Comparison of ENCODE assay signal across 25 cellular contexts in the genomic region with DNA sequence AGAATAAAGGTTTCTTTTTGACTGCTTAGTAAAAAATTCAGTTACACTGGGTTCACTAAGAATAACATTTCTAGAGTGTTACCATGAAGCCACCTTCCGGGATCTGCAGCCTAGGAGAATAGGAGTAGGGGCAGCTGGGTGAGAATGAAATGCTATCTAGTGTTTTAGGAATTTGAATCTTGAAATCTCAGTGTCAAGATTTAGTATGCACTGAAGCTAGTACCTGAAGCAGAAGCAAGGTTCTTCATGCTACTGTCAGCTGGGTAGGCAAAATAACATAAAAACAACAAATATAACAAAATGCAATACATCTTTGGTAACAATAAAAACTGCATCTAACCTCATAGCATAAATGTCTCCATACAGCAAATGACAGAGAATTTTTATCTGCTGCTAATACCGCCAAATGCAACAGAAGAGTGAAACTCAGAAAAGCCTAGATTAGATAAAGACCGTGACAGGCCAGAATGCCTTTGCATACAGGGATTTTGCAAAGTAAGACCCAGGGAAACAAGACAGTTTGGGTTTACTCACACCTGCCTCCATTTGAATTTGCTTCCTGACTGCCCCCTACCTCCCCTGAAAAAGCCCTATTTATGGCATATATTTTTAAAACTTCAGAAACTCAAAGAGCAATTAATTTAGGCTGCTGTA. TPM values are rescaled to one million over a fixed set of nuclear protein-coding genes. Genes with fewer than 3 reads are reported as not detected.
A peak's percentile ranks its signal among the peaks of the same experiment; 100 is the strongest.
DNase-seq lines count a peak whose midpoint lies in the region; ATAC-seq and TF ChIP-seq lines count a peak whose summit lies in the region.
"Had no signal": no experiment of that assay in that cellular context is flagged by ENCODE, and none has a peak within 500 bp of the region (broad histone marks: within the 10 kb centered on the region; RNA-seq: fewer than 3 reads in every experiment).

No MANE protein-coding gene starts in this region.

- TF ChIP-seq CTCF in OCI-LY1 (IDR thresholded peaks at IDR 0.05; ENCODE audit: low read length) (no peak; the same call in 1 of the 2 replicates), gastroesophageal sphincter (IDR thresholded peaks at IDR 0.05) (no peak)

- H3K36me3 ChIP-seq in OCI-LY1 (ENCODE audit: insufficient read depth, low read length) (no peaks in the 10 kb centered on the region), mesendoderm (ENCODE audit: control insufficient read depth, insufficient read depth, low read length) (no peaks in the 10 kb centered on the region), gastroesophageal sphincter (no peaks in the 10 kb centered on the region)
- no peaks in the 10 kb centered on the region for H3K36me3 ChIP-seq in naive thymus-derived CD4-positive, alpha-beta T cell (ENCODE audit: control insufficient read depth in 2 of 3, insufficient read depth in 3 of 3, low read length in 3 of 3)
- H3K36me3 ChIP-seq: heart right ventricle, uterus had no signal

- H2BK15ac ChIP-seq in mesendoderm (replicated peaks; ENCODE audit: low read depth) = no peak overlapping the region

- H3K9me2 ChIP-seq in OCI-LY1 (ENCODE audit: low read depth, low read length) = no peaks in the 10 kb centered on the region

- no peak overlapping the region for H2AK5ac ChIP-seq in mesendoderm (ENCODE audit: low read length)

- H4K20me1 ChIP-seq in OCI-LY1 (ENCODE audit: insufficient read depth, low read length) = no peaks in the 10 kb centered on the region

- no peak overlapping the region for H3K56ac ChIP-seq in mesendoderm (ENCODE audit: low read length)

- no peaks in the 10 kb centered on the region for H3K36me3 Mint-ChIP-seq in naive thymus-derived CD4-positive, alpha-beta T cell
- H3K36me3 Mint-ChIP-seq: brain, memory B cell had no signal

- no peaks in the 10 kb centered on the region for H3K9me3 Mint-ChIP-seq in naive thymus-derived CD4-positive, alpha-beta T cell
- H3K9me3 Mint-ChIP-seq: activated CD8-positive, alpha-beta T cell treated with anti-CD3 and anti-CD28 coated beads for 36 hours; activated naive CD8-positive, alpha-beta T cell treated with anti-CD3 and anti-CD28 coated beads, Interleukin-2, amount 50 U/mL, for 24 hours; brain; memory B cell had no signal

- no peaks in the 10 kb centered on the region for H3K79me2 ChIP-seq in OCI-LY1 (ENCODE audit: insufficient read depth, low read length)
- no peaks in the 10 kb centered on the region for H3K79me2 ChIP-seq in mesendoderm (ENCODE audit: control insufficient read depth, insufficient read depth, low read length)

- ATAC-seq in GM18502 (IDR thresholded peaks at IDR 0.05; ENCODE audit: poor library complexity, unreplicated experiment) (peak; percentile 71), HG02623 (IDR thresholded peaks at IDR 0.05; ENCODE audit: unreplicated experiment) (peak; percentile 61), gastroesophageal sphincter (no peak), GM19467 (IDR thresholded peaks at IDR 0.05; ENCODE audit: unreplicated experiment) (no peak), HG03196 (IDR thresholded peaks at IDR 0.05; ENCODE audit: unreplicated experiment) (no peak)
- no peak for ATAC-seq in naive thymus-derived CD4-positive, alpha-beta T cell
- ATAC-seq: activated CD8-positive, alpha-beta T cell treated with anti-CD3 and anti-CD28 coated beads for 36 hours; activated naive CD8-positive, alpha-beta T cell treated with anti-CD3 and anti-CD28 coated beads, Interleukin-2, amount 50 U/mL, for 24 hours; heart right ventricle; left cardiac atrium had no signal

- H3K9me3 ChIP-seq in OCI-LY1 (ENCODE audit: low read length) (no peaks in the 10 kb centered on the region), gastroesophageal sphincter (no peaks in the 10 kb centered on the region)
- H3K9me3 ChIP-seq in naive thymus-derived CD4-positive, alpha-beta T cell (ENCODE audit: control insufficient read depth in 2 of 3, low read length in 3 of 3) = no peaks in the 10 kb centered on the region
- H3K9me3 ChIP-seq: heart right ventricle, uterus had no signal

- peaks cover 6 to 38% (median 15%) of the 10 kb centered on the region in 5 donors for H3K27me3 Mint-ChIP-seq in naive thymus-derived CD4-positive, alpha-beta T cell
- H3K27me3 Mint-ChIP-seq: brain had no signal

- H3F3A ChIP-seq in OCI-LY1 (ENCODE audit: insufficient read depth, low read length) = no peaks in the 10 kb centered on the region

- POLR2A ChIA-PET in naive thymus-derived CD4-positive, alpha-beta T cell (lab: Charles Lee) = interaction anchor here (1.3 kb wide), 1 partner anchor 10 kb away, joined by 3 read pairs; no protein-coding TSS in a partner anchor

- no peak overlapping the region for H3K23ac ChIP-seq in mesendoderm (ENCODE audit: low read length)

- H3K9ac ChIP-seq in OCI-LY1 (ENCODE audit: low read length) (peak overlapping the region; percentile 65), mesendoderm (ENCODE audit: low read length) (no peak overlapping the region)

- intact Hi-C loops in naive thymus-derived CD4-positive, alpha-beta T cell (cut with micrococcal nuclease) = no loop called here

- H2BK5ac ChIP-seq in mesendoderm (ENCODE audit: low read length) = no peak overlapping the region

- peak overlapping the region; percentile 61 for H2BK120ac ChIP-seq in mesendoderm (ENCODE audit: low read depth, low read length)

- H4K8ac ChIP-seq in mesendoderm (ENCODE audit: low read depth, low read length) = no peak overlapping the region

- WGBS in mesendoderm (ENCODE audit: extremely low coverage, insufficient coverage, low lambda C conversion rate) = no CpG with 5 or more reads among the region's 3 CpGs
- WGBS in gastroesophageal sphincter (ENCODE audit: low coverage in 1 of 2), 2 donors = 78 to 93% methylated on average over 2 to 3 of the region's 3 CpGs

- H3K27me3 ChIP-seq in OCI-LY1 (ENCODE audit: insufficient read depth, low read length) = no peaks in the 10 kb centered on the region
- H3K27me3 ChIP-seq in mesendoderm (ENCODE audit: insufficient read depth, low read length, poor library complexity) = no peaks in the 10 kb centered on the region
- H3K27me3 ChIP-seq in gastroesophageal sphincter = no peaks in the 10 kb centered on the region
- H3K27me3 ChIP-seq in naive thymus-derived CD4-positive, alpha-beta T cell (ENCODE audit: control insufficient read depth in 2 of 2, insufficient read depth in 2 of 2, low read length in 2 of 2) = no peaks in the 10 kb centered on the region
- H3K27me3 ChIP-seq: heart right ventricle, uterus had no signal

- H3K27ac Mint-ChIP-seq in naive thymus-derived CD4-positive, alpha-beta T cell = no peak overlapping the region
- H3K27ac Mint-ChIP-seq: activated CD8-positive, alpha-beta T cell treated with anti-CD3 and anti-CD28 coated beads for 36 hours; activated naive CD8-positive, alpha-beta T cell treated with anti-CD3 and anti-CD28 coated beads, Interleukin-2, amount 50 U/mL, for 24 hours; memory B cell had no signal

- no peak for TF ChIP-seq EP300 in gastroesophageal sphincter (IDR thresholded peaks at IDR 0.05)

- H4K5ac ChIP-seq in mesendoderm (ENCODE audit: low read length) = no peak overlapping the region

- H3K4me2 ChIP-seq in OCI-LY1 (ENCODE audit: low read length) = peak overlapping the region; percentile 66
- H3K4me2 ChIP-seq in mesendoderm (ENCODE audit: low read length) = no peak overlapping the region

- TF ChIP-seq POLR2A in gastroesophageal sphincter (IDR thresholded peaks at IDR 0.05) = no peak

- H3K18ac ChIP-seq in mesendoderm (ENCODE audit: low read length) = peak overlapping the region; percentile 75

- H3K4me3 Mint-ChIP-seq in naive thymus-derived CD4-positive, alpha-beta T cell = no peak overlapping the region
- H3K4me3 Mint-ChIP-seq: activated CD8-positive, alpha-beta T cell treated with anti-CD3 and anti-CD28 coated beads for 36 hours; activated naive CD8-positive, alpha-beta T cell treated with anti-CD3 and anti-CD28 coated beads, Interleukin-2, amount 50 U/mL, for 24 hours; brain; memory B cell had no signal

- peak; percentile 75 for DNase-seq in mesendoderm
- no peak for DNase-seq in naive thymus-derived CD4-positive, alpha-beta T cell
- DNase-seq: ACHN; activated CD4-positive, alpha-beta T cell treated with anti-CD3 and anti-CD28 coated beads for 1 hour; activated CD8-positive, alpha-beta T cell treated with anti-CD3 and anti-CD28 coated beads for 36 hours; activated effector memory CD4-positive, alpha-beta T cell treated with Interleukin-2 at 50 U/mL for 16 hours; activated naive CD8-positive, alpha-beta T cell treated with anti-CD3 and anti-CD28 coated beads, Interleukin-2, amount 50 U/mL, for 24 hours; GF-D8; heart right ventricle; left cardiac atrium; NCI-H187; NCI-H226; NCI-H748 treated with DMSO at 0.1 percent for 48 hours; nucleus accumbens; Right ventricle myocardium superior; uterus had no signal

- no peaks in the 10 kb centered on the region for H3K79me1 ChIP-seq in mesendoderm (ENCODE audit: low read length)

- H3K4ac ChIP-seq in mesendoderm (ENCODE audit: low read depth, low read length) = no peak overlapping the region

- CTCF ChIA-PET in naive thymus-derived CD4-positive, alpha-beta T cell (lab: Charles Lee) = no interaction called here

- H3K4me1 Mint-ChIP-seq in naive thymus-derived CD4-positive, alpha-beta T cell = peaks cover 0 to 11% (median 0%) of the 10 kb centered on the region in 7 donors

- no peak overlapping the region for H2AFZ ChIP-seq in OCI-LY1 (ENCODE audit: low read length)

- H3K4me3 ChIP-seq in OCI-LY1 (ENCODE audit: low read depth, low read length, poor library complexity, severe bottlenecking) (peak overlapping the region; percentile 54), mesendoderm (ENCODE audit: low read length) (no peak overlapping the region), gastroesophageal sphincter (no peak overlapping the region)
- H3K4me3 ChIP-seq in naive thymus-derived CD4-positive, alpha-beta T cell (ENCODE audit: low read length) = no peak overlapping the region
- H3K4me3 ChIP-seq: heart right ventricle, uterus had no signal

- H3K4me1 ChIP-seq in OCI-LY1 (ENCODE audit: insufficient read depth, low read length, severe bottlenecking) (peaks cover 76% of the 10 kb centered on the region), mesendoderm (ENCODE audit: control insufficient read depth, low read depth, low read length) (peaks cover 16% of the 10 kb centered on the region), gastroesophageal sphincter (peaks cover 9 to 52% (median 15%) of the 10 kb centered on the region in 3 donors)
- H3K4me1 ChIP-seq in naive thymus-derived CD4-positive, alpha-beta T cell (ENCODE audit: control insufficient read depth in 2 of 2, insufficient read depth in 2 of 2, low read length in 2 of 2) = no peaks in the 10 kb centered on the region

- H3K27ac ChIP-seq in OCI-LY1 (ENCODE audit: low read depth, low read length, poor library complexity, severe bottlenecking) (peak overlapping the region; percentile 84), mesendoderm (ENCODE audit: low read depth, low read length) (no peak overlapping the region), gastroesophageal sphincter (peak overlapping the region in 2 of 4 donors; percentile 21 to 89)
- H3K27ac ChIP-seq in naive thymus-derived CD4-positive, alpha-beta T cell (ENCODE audit: low read depth, low read length) = no peak overlapping the region
- H3K27ac ChIP-seq: epithelial cell of prostate, heart right ventricle had no signal

RNA-seq across cellular contexts. Expression of a gene that starts 58.2 kb away (rescaled TPM):
- polyA plus RNA-seq in mesendoderm (2013, experiment 1 of 2) = 33.2 TPM
- 33.5 TPM for polyA plus RNA-seq in mesendoderm (2013, experiment 2 of 2)
- 10 to 100 TPM; 58.7 to 69.9 (median 65.6) TPM for total RNA-seq in gastroesophageal sphincter
- 10 to 100 TPM; 15.0 to 70.4 (median 24.2) TPM for total RNA-seq in naive thymus-derived CD4-positive, alpha-beta T cell
- 1 to 10 TPM; 7.0 to 8.3 TPM for polyA plus RNA-seq in naive thymus-derived CD4-positive, alpha-beta T cell

Comparison
In these comparisons a context has a peak if more than half of its experiments do, and no peak if none do; other contexts are left out.
1. ATAC-seq: peak in GM18502 (single experiment) and HG02623 (single experiment); none in gastroesophageal sphincter (single experiment), GM19467 (single experiment), HG03196 (single experiment) and naive thymus-derived CD4-positive, alpha-beta T cell (single experiment).